In the genomic region with DNA sequence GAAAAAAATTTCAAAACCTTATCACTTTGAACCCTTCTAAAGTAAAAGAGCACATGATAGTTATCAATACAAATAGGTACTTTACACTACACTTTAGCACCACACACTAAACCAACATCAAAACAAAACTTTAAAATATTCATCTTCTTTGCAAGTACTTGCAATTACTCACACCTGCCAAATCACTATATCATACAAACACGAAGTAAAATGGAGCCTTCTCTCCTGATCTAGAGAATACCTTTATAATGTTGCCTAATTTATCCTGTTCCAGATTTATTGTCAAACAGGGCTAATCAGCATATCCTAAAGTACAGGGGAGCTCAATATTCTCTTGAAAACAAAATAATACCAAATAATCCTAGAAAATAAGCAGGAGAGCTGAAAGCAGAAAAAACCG, we compare ENCODE assay signal across 10 cellular contexts. TPM values are rescaled to one million over a fixed set of nuclear protein-coding genes. Genes with fewer than 3 reads are reported as not detected.
DNase-seq lines count a peak whose midpoint lies in the region; ATAC-seq and TF ChIP-seq lines count a peak whose summit lies in the region.
"Had no signal": no experiment of that assay in that cellular context is flagged by ENCODE, and none has a peak within 500 bp of the region (broad histone marks: within the 10 kb centered on the region; RNA-seq: fewer than 3 reads in every experiment).

No MANE protein-coding gene starts in this region.

- peaks cover 23% of the 10 kb centered on the region for H3F3A ChIP-seq in MM.1S (ENCODE audit: insufficient read depth, low read length)

- no peak for DNase-seq in MM.1S
- no peak for DNase-seq in chondrocyte (ENCODE audit: low spot score)
- no peak for DNase-seq in GF-D8 (lab: John Stamatoyannopoulos, UW)
- DNase-seq: activated CD8-positive, alpha-beta memory T cell treated with anti-CD3 and anti-CD28 coated beads, Interleukin-2, amount 50 U/mL, for 4 hours had no signal

- H4K20me1 ChIP-seq in BLaER1 treated with 17β-estradiol and CSF1 and Interleukin-3, amounts not matched to agents 10 nM and 100 nM, result peaks cover 22 to 60% (median 45%) of the 10 kb centered on the region in 11 experiments; a peak in 21 of 22 replicates
- H4K20me1 ChIP-seq in MM.1S (ENCODE audit: insufficient read depth, low read length), result peaks cover 5% of the 10 kb centered on the region; the same call in 1 of the 2 replicates

- TF ChIP-seq CTCF in MM.1S (IDR thresholded peaks at IDR 0.05; ENCODE audit: low read length) (no peak), chondrocyte (IDR thresholded peaks at IDR 0.05) (no peak), nephron (IDR thresholded peaks at IDR 0.05; ENCODE audit: unreplicated experiment in 3 of 3) (no peak)

- peaks cover 40 to 67% (median 50%) of the 10 kb centered on the region in 10 experiments for H3K4me1 ChIP-seq in BLaER1 treated with 17β-estradiol and CSF1 and Interleukin-3, amounts not matched to agents 10 nM and 100 nM
- peaks cover 21% of the 10 kb centered on the region for H3K4me1 ChIP-seq in MM.1S (ENCODE audit: low read length)

- peak overlapping the region; percentile 93 to 97 (median 94); a peak in 20 of 22 replicates for H3K9ac ChIP-seq in BLaER1 treated with 17β-estradiol and CSF1 and Interleukin-3, amounts not matched to agents 10 nM and 100 nM
- peak overlapping the region; percentile 84; the same call in 1 of the 2 replicates for H3K9ac ChIP-seq in MM.1S (ENCODE audit: low read length)

- H3K9me3 ChIP-seq in BLaER1 treated with 17β-estradiol and CSF1 and Interleukin-3, amounts not matched to agents 10 nM and 100 nM (replicated peaks in 1 of 11), result peaks cover 0 to 1% (median 0%) of the 10 kb centered on the region in 11 experiments; a peak in 2 of 22 replicates
- no peaks in the 10 kb centered on the region for H3K9me3 ChIP-seq in MM.1S (replicated peaks; ENCODE audit: insufficient read depth, low read length)

- H3K9me3 Mint-ChIP-seq in chondrocyte (ENCODE audit: low read depth), result no peaks in the 10 kb centered on the region
- no peaks in the 10 kb centered on the region for H3K9me3 Mint-ChIP-seq in nephron

- H3K27ac Mint-ChIP-seq in chondrocyte (ENCODE audit: unreplicated experiment), result peak overlapping the region; percentile 100
- H3K27ac Mint-ChIP-seq in nephron, result peak overlapping the region; percentile 98 to 99 (median 98)

- peaks cover 11 to 32% (median 20%) of the 10 kb centered on the region in 11 experiments; a peak in 21 of 22 replicates for H3K36me3 ChIP-seq in BLaER1 treated with 17β-estradiol and CSF1 and Interleukin-3, amounts not matched to agents 10 nM and 100 nM
- H3K36me3 ChIP-seq in MM.1S (replicated peaks; ENCODE audit: insufficient read depth, low read length), result no peaks in the 10 kb centered on the region; the same call in 1 of the 2 replicates

- peaks cover 78% of the 10 kb centered on the region for H3K79me2 ChIP-seq in MM.1S (ENCODE audit: low read length)

- peak overlapping the region; percentile 78 to 98 (median 89) for H3K4me2 ChIP-seq in BLaER1 treated with 17β-estradiol and CSF1 and Interleukin-3, amounts not matched to agents 10 nM and 100 nM
- H3K4me2 ChIP-seq in MM.1S (ENCODE audit: low read depth, low read length), result peak overlapping the region; percentile 86

- H3K27me3 Mint-ChIP-seq in chondrocyte (ENCODE audit: low read depth) (no peaks in the 10 kb centered on the region), nephron (ENCODE audit: low read depth) (no peaks in the 10 kb centered on the region)

- ATAC-seq in GM21717 (IDR thresholded peaks at IDR 0.05; ENCODE audit: unreplicated experiment) (no peak), GM18498 (IDR thresholded peaks at IDR 0.05; ENCODE audit: unreplicated experiment) (no peak), HG02981 (IDR thresholded peaks at IDR 0.05; ENCODE audit: unreplicated experiment) (no peak)

- peaks cover 3% of the 10 kb centered on the region for H3K36me3 Mint-ChIP-seq in chondrocyte (ENCODE audit: low read depth)
- peaks cover 16% of the 10 kb centered on the region for H3K36me3 Mint-ChIP-seq in nephron (ENCODE audit: low read depth)

- H3K4me3 Mint-ChIP-seq in chondrocyte (ENCODE audit: unreplicated experiment) (peak overlapping the region; percentile 97), nephron (peak overlapping the region; percentile 91 to 97 (median 92))

- H3K4me1 Mint-ChIP-seq in chondrocyte (ENCODE audit: low read depth) (peaks cover 65% of the 10 kb centered on the region), nephron (peaks cover 51% of the 10 kb centered on the region)

- peak overlapping the region; percentile 91 to 97 (median 94); a peak in 17 of 22 replicates for H3K27ac ChIP-seq in BLaER1 treated with 17β-estradiol and CSF1 and Interleukin-3, amounts not matched to agents 10 nM and 100 nM
- peak overlapping the region; percentile 86; the same call in 1 of the 2 replicates for H3K27ac ChIP-seq in MM.1S (ENCODE audit: low read length)

- H2AFZ ChIP-seq in MM.1S (ENCODE audit: low read length), result no peak overlapping the region

- H3K9me2 ChIP-seq in MM.1S (replicated peaks; ENCODE audit: insufficient read depth, low read length), result no peaks in the 10 kb centered on the region

- no peaks in the 10 kb centered on the region for H3K27me3 ChIP-seq in BLaER1 treated with 17β-estradiol and CSF1 and Interleukin-3, amounts not matched to agents 10 nM and 100 nM
- no peaks in the 10 kb centered on the region for H3K27me3 ChIP-seq in MM.1S (replicated peaks; ENCODE audit: insufficient read depth, low read length)

- peak overlapping the region; percentile 78 to 96 (median 86) for H3K4me3 ChIP-seq in BLaER1 treated with 17β-estradiol and CSF1 and Interleukin-3, amounts not matched to agents 10 nM and 100 nM
- peak overlapping the region; percentile 93 for H3K4me3 ChIP-seq in MM.1S (ENCODE audit: low read length)
- H3K4me3 ChIP-seq: lung had no signal

RNA-seq across cellular contexts. Expression of gene RNF145, which starts 3.0 kb away (rescaled TPM):
- total RNA-seq in chondrocyte, result 79.0 to 83.9 TPM (median 82.5 TPM) in 3 replicates

RNA-seq across cellular contexts. Expression of gene UBLCP1, which starts 56.7 kb away (rescaled TPM):
- 31.7 to 35.5 TPM (median 33.2 TPM) in 3 replicates for total RNA-seq in chondrocyte
